ENCODE assay signal across 8 cellular contexts in genomic region chr12:6961278-6961694, GRCh38. TPM values are rescaled to one million over a fixed set of nuclear protein-coding genes. Genes with fewer than 3 reads are reported as not detected.
A peak's percentile ranks its signal among the peaks of the same experiment; 100 is the strongest.
DNase-seq lines count a peak whose midpoint lies in the region; ATAC-seq and FAIRE-seq lines count a peak whose summit lies in the region.

No MANE protein-coding gene starts in this region.

- H3K4me1 Mint-ChIP-seq in CD8-positive, alpha-beta memory T cell: peaks cover 61 to 80% (median 74%) of the 10 kb centered on the region in 3 donors
- peaks cover 68% of the 10 kb centered on the region for H3K4me1 Mint-ChIP-seq in central memory CD8-positive, alpha-beta T cell

- ATAC-seq in central memory CD8-positive, alpha-beta T cell (replicated peaks; ENCODE audit: extremely low read depth, poor library complexity, severe bottlenecking): peak; percentile 80
- no peak for ATAC-seq in HG03095 (IDR thresholded peaks at IDR 0.05; ENCODE audit: unreplicated experiment)

- H3K27ac Mint-ChIP-seq in CD8-positive, alpha-beta memory T cell: peak overlapping the region; percentile 94 to 100 (median 98)
- H3K27ac Mint-ChIP-seq in central memory CD8-positive, alpha-beta T cell (ENCODE audit: low read depth): peak overlapping the region; percentile 99

- no peaks in the 10 kb centered on the region for H3K27me3 ChIP-seq in CD8-positive, alpha-beta memory T cell (ENCODE audit: insufficient read depth, low read length, poor library complexity, severe bottlenecking)

- DNase-seq in CD8-positive, alpha-beta memory T cell: peak; percentile 82 to 95 (median 88)
- DNase-seq in HTR-8/SVneo (ENCODE audit: insufficient read length, low spot score) (no peak), NCI-H510A treated with DMSO at 0.1 percent for 48 hours (lab: John Stamatoyannopoulos, UW) (no peak)
- peak; percentile 85 for DNase-seq in activated CD4-positive, CD25-positive, alpha-beta regulatory T cell treated with anti-CD3 and anti-CD28 coated beads, Interleukin-2, amount 50 U/mL, for 16 hours (ENCODE audit: low read depth, low spot score)
- peak in 1 of 2 donors; percentile 87 for DNase-seq in central memory CD8-positive, alpha-beta T cell (ENCODE audit: low spot score in 2 of 2)
- peak; percentile 89 to 96 for DNase-seq in stimulated activated CD8-positive, alpha-beta memory T cell treated with anti-CD3 and anti-CD28 coated beads, Interleukin-4, amount 100 ng/mL, for 4 hours (ENCODE audit: low read depth in 2 of 2, low spot score in 1 of 2)

- peak overlapping the region; percentile 4 for H3K4me3 ChIP-seq in CD8-positive, alpha-beta memory T cell (ENCODE audit: low read length)
- peak overlapping the region; percentile 8 for H3K4me3 ChIP-seq in mesodermal cell (ENCODE audit: extremely low read depth, insufficient read depth, low read length, poor library complexity, severe bottlenecking)

- no peaks in the 10 kb centered on the region for H3K27me3 Mint-ChIP-seq in CD8-positive, alpha-beta memory T cell
- H3K27me3 Mint-ChIP-seq in central memory CD8-positive, alpha-beta T cell: no peaks in the 10 kb centered on the region

- H3K9me3 Mint-ChIP-seq in CD8-positive, alpha-beta memory T cell: no peaks in the 10 kb centered on the region
- no peaks in the 10 kb centered on the region for H3K9me3 Mint-ChIP-seq in central memory CD8-positive, alpha-beta T cell

- FAIRE-seq in HTR-8/SVneo (lab: Jason Lieb, UNC): peak; percentile 40

- H3K36me3 Mint-ChIP-seq in CD8-positive, alpha-beta memory T cell: peaks cover 11 to 57% (median 19%) of the 10 kb centered on the region in 3 donors
- H3K36me3 Mint-ChIP-seq in central memory CD8-positive, alpha-beta T cell (ENCODE audit: insufficient read depth): peaks cover 61% of the 10 kb centered on the region

- CTCF ChIA-PET in CD8-positive, alpha-beta memory T cell (lab: Charles Lee): interaction anchor here (1.2 to 13.3 kb wide), 8 partner anchors 8 to 94 kb away, joined by 3 to 815 read pairs (median 15); partner anchors contain the start of genes ATN1, C12orf57, PTPN6 and RNU7-1

- POLR2A ChIA-PET in CD8-positive, alpha-beta memory T cell (lab: Charles Lee): interaction anchor here (0.7 to 13.3 kb wide), 12 partner anchors 14 to 97 kb away, joined by 3 to 481 read pairs (median 6); partner anchors contain the start of genes C12orf57, LPCAT3, PTPN6 and RNU7-1

- peaks cover 50% of the 10 kb centered on the region for H3K36me3 ChIP-seq in CD8-positive, alpha-beta memory T cell (ENCODE audit: insufficient read depth, low read length)
- H3K36me3 ChIP-seq in mesodermal cell (ENCODE audit: control insufficient read depth, insufficient read depth, low read length): peaks cover 20% of the 10 kb centered on the region

- peak overlapping the region; percentile 86 for H3K27ac ChIP-seq in CD8-positive, alpha-beta memory T cell (ENCODE audit: low read depth, low read length)
- peak overlapping the region; percentile 67 for H3K27ac ChIP-seq in mesodermal cell (ENCODE audit: low read depth, low read length, severe bottlenecking)

- H3K4me1 ChIP-seq in CD8-positive, alpha-beta memory T cell (ENCODE audit: insufficient read depth, low read length): peaks cover 78% of the 10 kb centered on the region
- peaks cover 31% of the 10 kb centered on the region for H3K4me1 ChIP-seq in mesodermal cell (ENCODE audit: control insufficient read depth, insufficient read depth, low read length, poor library complexity, severe bottlenecking)

- WGBS in mesodermal cell (ENCODE audit: insufficient coverage in 2 of 2), 2 experiments: 72 to 75% methylated on average over 24 of the region's 24 CpGs

- H3K9me3 ChIP-seq in CD8-positive, alpha-beta memory T cell (ENCODE audit: low read length): no peaks in the 10 kb centered on the region
- no peaks in the 10 kb centered on the region for H3K9me3 ChIP-seq in mesodermal cell (ENCODE audit: control insufficient read depth, low read length)

- H3K4me3 Mint-ChIP-seq in CD8-positive, alpha-beta memory T cell: peak overlapping the region; percentile 80 to 92 (median 85)
- H3K4me3 Mint-ChIP-seq in central memory CD8-positive, alpha-beta T cell: peak overlapping the region; percentile 98

RNA-seq across cellular contexts. Expression of gene PHB2, which starts 9.2 kb away (rescaled TPM):
- 100 to 1,000 TPM; 499 to 503 TPM for total RNA-seq in CD8-positive, alpha-beta memory T cell
- polyA plus RNA-seq in CD8-positive, alpha-beta memory T cell: 116 TPM
- polyA plus RNA-seq in mesodermal cell (2013, experiment 1 of 2): 267 TPM
- 253 TPM for polyA plus RNA-seq in mesodermal cell (2013, experiment 2 of 2)

RNA-seq across cellular contexts. Expression of gene EMG1, which starts 9.4 kb away (rescaled TPM):
- total RNA-seq in CD8-positive, alpha-beta memory T cell: 100 to 1,000 TPM; 158 to 161 TPM
- polyA plus RNA-seq in CD8-positive, alpha-beta memory T cell: 64.4 TPM
- 31.8 TPM for polyA plus RNA-seq in mesodermal cell (2013, experiment 1 of 2)
- polyA plus RNA-seq in mesodermal cell (2013, experiment 2 of 2): 32.2 TPM

RNA-seq across cellular contexts. Expression of gene PTPN6, which starts 10.1 kb away (rescaled TPM):
- 100 to 1,000 TPM; 456 to 460 TPM for total RNA-seq in CD8-positive, alpha-beta memory T cell
- 379 TPM for polyA plus RNA-seq in CD8-positive, alpha-beta memory T cell
- 10.3 TPM for polyA plus RNA-seq in mesodermal cell (2013, experiment 1 of 2)
- polyA plus RNA-seq in mesodermal cell (2013, experiment 2 of 2): 6.5 TPM

RNA-seq across cellular contexts. Expression of gene C12orf57, which starts 17.5 kb away (rescaled TPM):
- total RNA-seq in CD8-positive, alpha-beta memory T cell: 100 to 1,000 TPM; 297 to 304 TPM
- 259 TPM for polyA plus RNA-seq in CD8-positive, alpha-beta memory T cell
- polyA plus RNA-seq in mesodermal cell (2013, experiment 1 of 2): 256 TPM
- polyA plus RNA-seq in mesodermal cell (2013, experiment 2 of 2): 197 TPM

RNA-seq across cellular contexts. Expression of gene RNU7-1, which starts 17.7 kb away (rescaled TPM):
- total RNA-seq in CD8-positive, alpha-beta memory T cell: not detected
- not detected for polyA plus RNA-seq in CD8-positive, alpha-beta memory T cell
- not detected for polyA plus RNA-seq in mesodermal cell (2013, experiment 1 of 2)
- polyA plus RNA-seq in mesodermal cell (2013, experiment 2 of 2): not detected

Comparison
In these comparisons a context has a peak if more than half of its experiments do, and no peak if none do; other contexts are left out.
1. DNase-seq: peak in CD8-positive, alpha-beta memory T cell (5 of 5), activated CD4-positive, CD25-positive, alpha-beta regulatory T cell treated with anti-CD3 and anti-CD28 coated beads, Interleukin-2, amount 50 U/mL, for 16 hours (single experiment) and stimulated activated CD8-positive, alpha-beta memory T cell treated with anti-CD3 and anti-CD28 coated beads, Interleukin-4, amount 100 ng/mL, for 4 hours (2 of 2); none in HTR-8/SVneo (single experiment) and NCI-H510A treated with DMSO at 0.1 percent for 48 hours (single experiment).